Comparison of ENCODE assay signal across 8 cellular contexts in the genomic region with DNA sequence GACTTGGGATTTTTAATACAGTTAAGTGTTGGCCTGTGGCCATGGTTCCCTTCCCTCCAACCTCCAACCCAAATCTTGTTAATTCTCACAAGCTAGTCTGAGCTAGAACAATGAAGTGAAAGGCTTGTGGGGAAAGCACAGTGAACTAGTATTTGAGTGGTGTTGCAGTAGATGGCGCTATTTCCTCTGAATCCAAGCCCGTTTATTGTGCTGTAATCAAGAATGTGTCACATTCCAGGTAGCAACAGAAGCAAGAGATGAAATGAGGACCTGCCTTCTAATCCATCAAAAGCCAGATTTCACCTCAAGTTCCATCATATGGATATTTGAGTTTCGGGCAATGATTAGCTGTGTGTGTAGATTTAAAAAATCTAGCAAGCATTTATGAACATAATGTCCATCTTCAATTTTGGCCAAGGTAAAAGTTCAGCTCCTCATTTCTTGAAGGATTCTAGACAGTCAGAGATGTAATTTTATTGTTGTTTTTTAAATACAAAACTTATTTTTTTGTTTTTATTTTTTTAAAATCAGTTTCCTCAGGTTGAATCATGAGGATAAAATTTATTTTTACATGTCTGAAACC.
DNase-seq lines count a peak whose midpoint lies in the region; ATAC-seq lines count a peak whose summit lies in the region.

No MANE protein-coding gene starts in this region.

- no peak overlapping the region for H3K9ac ChIP-seq in neuronal stem cell (ENCODE audit: low read depth, low read length, poor library complexity)

- no peak overlapping the region for H2AFZ ChIP-seq in neuronal stem cell (ENCODE audit: low read length)

- no peak overlapping the region for H3K18ac ChIP-seq in neuronal stem cell (ENCODE audit: low read length)

- no peaks in the 10 kb centered on the region for H3K79me1 ChIP-seq in neuronal stem cell (ENCODE audit: low read depth, low read length)

- H2BK120ac ChIP-seq in neuronal stem cell (ENCODE audit: low read depth, low read length), result no peak overlapping the region

- no peak overlapping the region for H3K4me3 Mint-ChIP-seq in activated CD4-positive, alpha-beta T cell treated with anti-CD3 and anti-CD28 coated beads for 36 hours
- H3K4me3 Mint-ChIP-seq in stimulated activated memory B cell treated with anti-CD40 and anti-IgM and Interleukin-4, amounts not matched to agents 10 μg/mL and 1 μg/mL and 100 μg/mL, for 72 hours, result no peak overlapping the region

- no peak overlapping the region for H3K4ac ChIP-seq in neuronal stem cell (ENCODE audit: low read length)

- H3K4me3 ChIP-seq in neuronal stem cell (ENCODE audit: low read length in 2 of 2), result no peak overlapping the region

- H3K23ac ChIP-seq in neuronal stem cell (ENCODE audit: low read depth, low read length, poor library complexity), result no peak overlapping the region

- intact Hi-C loops in activated CD4-positive, alpha-beta T cell treated with anti-CD3 and anti-CD28 coated beads for 36 hours (cut with DNase I, micrococcal nuclease), result no loop called here

- H2BK12ac ChIP-seq in neuronal stem cell (ENCODE audit: low read length), result no peak overlapping the region

- peaks cover 19% of the 10 kb centered on the region for H3K27me3 Mint-ChIP-seq in activated CD4-positive, alpha-beta T cell treated with anti-CD3 and anti-CD28 coated beads for 36 hours
- peaks cover 25% of the 10 kb centered on the region for H3K27me3 Mint-ChIP-seq in stimulated activated memory B cell treated with anti-CD40 and anti-IgM and Interleukin-4, amounts not matched to agents 10 μg/mL and 1 μg/mL and 100 μg/mL, for 72 hours

- no peak overlapping the region for H3K14ac ChIP-seq in neuronal stem cell (ENCODE audit: low read length)

- no peaks in the 10 kb centered on the region for H3K27me3 ChIP-seq in neuronal stem cell (ENCODE audit: control insufficient read depth in 3 of 3, insufficient read depth in 3 of 3, low read depth in 1 of 3, low read length in 3 of 3)

- H2AK5ac ChIP-seq in neuronal stem cell (ENCODE audit: low read depth, low read length), result no peak overlapping the region

- ATAC-seq in activated CD4-positive, alpha-beta T cell treated with anti-CD3 and anti-CD28 coated beads for 36 hours, result no peak
- no peak for ATAC-seq in GM18519 (IDR thresholded peaks at IDR 0.05; ENCODE audit: low FRiP score, unreplicated experiment)
- no peak for ATAC-seq in stimulated activated memory B cell treated with anti-CD40 and anti-IgM and Interleukin-4, amounts not matched to agents 10 μg/mL and 1 μg/mL and 100 μg/mL, for 72 hours

- peak; percentile 34 for DNase-seq in activated CD4-positive, alpha-beta T cell treated with anti-CD3 and anti-CD28 coated beads for 36 hours
- DNase-seq in activated CD4-positive, alpha-beta T cell treated with anti-CD3 and anti-CD28 coated beads, Interleukin-2, amount 50 U/mL, for 1 hour, result no peak
- DNase-seq in LHCN-M2 (ENCODE audit: low read depth) (peak; percentile 35), OCI-M1 (lab: John Stamatoyannopoulos, UW) (peak; percentile 65), epithelial cell of prostate (ENCODE audit: low read depth, low spot score) (peak; percentile 36), neuronal stem cell (ENCODE audit: low spot score) (peak; percentile 70)

- no peak overlapping the region for H3K27ac Mint-ChIP-seq in activated CD4-positive, alpha-beta T cell treated with anti-CD3 and anti-CD28 coated beads for 36 hours
- no peak overlapping the region for H3K27ac Mint-ChIP-seq in stimulated activated memory B cell treated with anti-CD40 and anti-IgM and Interleukin-4, amounts not matched to agents 10 μg/mL and 1 μg/mL and 100 μg/mL, for 72 hours

- no peak overlapping the region for H3K4me2 ChIP-seq in neuronal stem cell (ENCODE audit: insufficient read depth, low read length, poor library complexity, severe bottlenecking)

- H3K4me1 ChIP-seq in neuronal stem cell (ENCODE audit: control insufficient read depth in 2 of 2, insufficient read depth in 1 of 2, low read depth in 1 of 2, low read length in 2 of 2), result no peaks in the 10 kb centered on the region

- H3K9me3 Mint-ChIP-seq in activated CD4-positive, alpha-beta T cell treated with anti-CD3 and anti-CD28 coated beads for 36 hours (ENCODE audit: low read depth), result no peaks in the 10 kb centered on the region
- H3K9me3 Mint-ChIP-seq in stimulated activated memory B cell treated with anti-CD40 and anti-IgM and Interleukin-4, amounts not matched to agents 10 μg/mL and 1 μg/mL and 100 μg/mL, for 72 hours, result no peaks in the 10 kb centered on the region

- CTCF ChIA-PET in activated CD4-positive, alpha-beta T cell treated with anti-CD3 and anti-CD28 coated beads for 36 hours (lab: Charles Lee), result interaction anchor here (0.7 to 3.3 kb wide), 6 partner anchors 9 to 93 kb away, joined by 3 to 13 read pairs (median 3); no protein-coding TSS in a partner anchor

- H4K91ac ChIP-seq in neuronal stem cell (ENCODE audit: low read depth, low read length, poor library complexity), result no peak overlapping the region

- no peaks in the 10 kb centered on the region for H3K36me3 ChIP-seq in neuronal stem cell (replicated peaks in 1 of 2; ENCODE audit: control insufficient read depth in 2 of 2, insufficient read depth in 2 of 2, low read length in 2 of 2)

- H4K8ac ChIP-seq in neuronal stem cell (ENCODE audit: low read depth, low read length), result no peak overlapping the region

- no peaks in the 10 kb centered on the region for H3K36me3 Mint-ChIP-seq in activated CD4-positive, alpha-beta T cell treated with anti-CD3 and anti-CD28 coated beads for 36 hours (ENCODE audit: low read depth)
- H3K36me3 Mint-ChIP-seq in stimulated activated memory B cell treated with anti-CD40 and anti-IgM and Interleukin-4, amounts not matched to agents 10 μg/mL and 1 μg/mL and 100 μg/mL, for 72 hours, result no peaks in the 10 kb centered on the region

- no peaks in the 10 kb centered on the region for H3K9me3 ChIP-seq in neuronal stem cell (replicated peaks in 1 of 2; ENCODE audit: control insufficient read depth in 2 of 2, insufficient read depth in 1 of 2, low read depth in 1 of 2, low read length in 2 of 2)

- WGBS in neuronal stem cell (ENCODE audit: extremely low coverage in 2 of 2, insufficient read length in 2 of 2, insufficient replicate concordance in 1 of 2), 2 donors, result no CpG with 5 or more reads among the region's 3 CpGs

- H2BK15ac ChIP-seq in neuronal stem cell (ENCODE audit: low read length), result no peak overlapping the region

- H3K4me1 Mint-ChIP-seq in activated CD4-positive, alpha-beta T cell treated with anti-CD3 and anti-CD28 coated beads for 36 hours, result no peaks in the 10 kb centered on the region
- H3K4me1 Mint-ChIP-seq in stimulated activated memory B cell treated with anti-CD40 and anti-IgM and Interleukin-4, amounts not matched to agents 10 μg/mL and 1 μg/mL and 100 μg/mL, for 72 hours, result no peaks in the 10 kb centered on the region

- POLR2A ChIA-PET in activated CD4-positive, alpha-beta T cell treated with anti-CD3 and anti-CD28 coated beads for 36 hours (lab: Charles Lee), result no interaction called here

- no peak overlapping the region for H3K27ac ChIP-seq in epithelial cell of prostate
- no peak overlapping the region for H3K27ac ChIP-seq in neuronal stem cell (replicated peaks; ENCODE audit: low read length)

- no peak overlapping the region for H2BK5ac ChIP-seq in neuronal stem cell (ENCODE audit: low read length)
